In genomic region chr9:96844040-96844439, GRCh38 we compare ENCODE assay signal across 24 cellular contexts. TPM values are rescaled to one million over a fixed set of nuclear protein-coding genes. Genes with fewer than 3 reads are reported as not detected.
DNase-seq lines count a peak whose midpoint lies in the region; FAIRE-seq and TF ChIP-seq lines count a peak whose summit lies in the region.
"Had no signal": no experiment of that assay in that cellular context is flagged by ENCODE, and none has a peak within 500 bp of the region (broad histone marks: within the 10 kb centered on the region; RNA-seq: fewer than 3 reads in every experiment).

No MANE protein-coding gene starts in this region.

- no peak for TF ChIP-seq CTCF in astrocyte (IDR thresholded peaks at IDR 0.05; ENCODE audit: insufficient read depth, low read depth, low read length)
- no peak for TF ChIP-seq CTCF in fibroblast of the aortic adventitia (IDR thresholded peaks at IDR 0.05; ENCODE audit: insufficient read depth, low read length)
- TF ChIP-seq CTCF in mesothelial cell of epicardium (IDR thresholded peaks at IDR 0.05; ENCODE audit: unreplicated experiment): no peak

- peaks cover 4% of the 10 kb centered on the region for H4K20me1 ChIP-seq in astrocyte (ENCODE audit: insufficient read depth, low read length)
- H4K20me1 ChIP-seq: BLaER1 treated with 17β-estradiol and CSF1 and Interleukin-3, amounts not matched to agents 10 nM and 100 nM had no signal

- H3K4me1 ChIP-seq in astrocyte (ENCODE audit: insufficient read depth, low read length): no peaks in the 10 kb centered on the region
- H3K4me1 ChIP-seq: A549; BLaER1 treated with 17β-estradiol and CSF1 and Interleukin-3, amounts not matched to agents 10 nM and 100 nM; Caco-2 had no signal

- no peak overlapping the region for H3K4me2 ChIP-seq in astrocyte (ENCODE audit: low read length)
- H3K4me2 ChIP-seq: A549; BLaER1 treated with 17β-estradiol and CSF1 and Interleukin-3, amounts not matched to agents 10 nM and 100 nM had no signal

- H2AFZ ChIP-seq in astrocyte (ENCODE audit: low read depth, low read length): no peak overlapping the region

- H3K27ac Mint-ChIP-seq in astrocyte (ENCODE audit: unreplicated experiment): no peak overlapping the region
- peak overlapping the region; percentile 25 for H3K27ac Mint-ChIP-seq in mesothelial cell of epicardium
- H3K27ac Mint-ChIP-seq in T-helper 2 cell treated with Interferon-gamma antibody and Interleukin-4, amounts not matched to agents 5 μg/mL and 100 μg/mL, for 36 hours: no peak overlapping the region
- H3K27ac Mint-ChIP-seq: B cell; CD4-positive, alpha-beta T cell; CD8-positive, alpha-beta T cell had no signal

- no peaks in the 10 kb centered on the region for H3K9me3 ChIP-seq in astrocyte (ENCODE audit: insufficient read depth, low read depth, low read length)
- H3K9me3 ChIP-seq: Caco-2 had no signal

- H3K27me3 Mint-ChIP-seq in astrocyte (ENCODE audit: low read depth, unreplicated experiment) (no peaks in the 10 kb centered on the region), mesothelial cell of epicardium (ENCODE audit: low read depth) (no peaks in the 10 kb centered on the region)
- no peaks in the 10 kb centered on the region for H3K27me3 Mint-ChIP-seq in T-helper 2 cell treated with Interferon-gamma antibody and Interleukin-4, amounts not matched to agents 5 μg/mL and 100 μg/mL, for 36 hours (ENCODE audit: low read depth)
- H3K27me3 Mint-ChIP-seq: B cell; CD4-positive, alpha-beta T cell had no signal

- H3K36me3 ChIP-seq in astrocyte (ENCODE audit: insufficient read depth, low read length): no peaks in the 10 kb centered on the region

- H3K36me3 Mint-ChIP-seq in astrocyte (ENCODE audit: low read depth, unreplicated experiment): peaks cover 34% of the 10 kb centered on the region
- peaks cover 87% of the 10 kb centered on the region for H3K36me3 Mint-ChIP-seq in mesothelial cell of epicardium
- H3K36me3 Mint-ChIP-seq in T-helper 2 cell treated with Interferon-gamma antibody and Interleukin-4, amounts not matched to agents 5 μg/mL and 100 μg/mL, for 36 hours (ENCODE audit: low read depth): peaks cover 83% of the 10 kb centered on the region

- H3K9me3 Mint-ChIP-seq in astrocyte (ENCODE audit: unreplicated experiment) (peaks cover 29% of the 10 kb centered on the region), mesothelial cell of epicardium (peaks cover 68% of the 10 kb centered on the region)
- peaks cover 90% of the 10 kb centered on the region for H3K9me3 Mint-ChIP-seq in T-helper 2 cell treated with Interferon-gamma antibody and Interleukin-4, amounts not matched to agents 5 μg/mL and 100 μg/mL, for 36 hours

- H3K4me3 Mint-ChIP-seq in astrocyte (ENCODE audit: unreplicated experiment) (no peak overlapping the region), mesothelial cell of epicardium (no peak overlapping the region)
- H3K4me3 Mint-ChIP-seq in T-helper 2 cell treated with Interferon-gamma antibody and Interleukin-4, amounts not matched to agents 5 μg/mL and 100 μg/mL, for 36 hours: no peak overlapping the region
- H3K4me3 Mint-ChIP-seq: B cell; CD4-positive, alpha-beta T cell; CD8-positive, alpha-beta T cell had no signal

- H3K4me3 ChIP-seq in astrocyte (ENCODE audit: insufficient read depth, low read depth, low read length): no peak overlapping the region
- no peak overlapping the region for H3K4me3 ChIP-seq in fibroblast of the aortic adventitia (ENCODE audit: low read depth, low read length)
- H3K4me3 ChIP-seq: A549; BLaER1 treated with 17β-estradiol and CSF1 and Interleukin-3, amounts not matched to agents 10 nM and 100 nM had no signal

- H3K79me2 ChIP-seq in astrocyte (ENCODE audit: insufficient read depth, low read length): peaks cover 25% of the 10 kb centered on the region

- DNase-seq in astrocyte (ENCODE audit: low read depth) (no peak), fibroblast of gingiva (ENCODE audit: low read depth) (peak; percentile 39), fibroblast of the aortic adventitia (ENCODE audit: low read depth) (peak; percentile 23), mesothelial cell of epicardium (ENCODE audit: low spot score in 2 of 2, unreplicated experiment in 2 of 2) (no peak), NCI-H1105 (lab: John Stamatoyannopoulos, UW) (no peak), NCI-H1694 treated with DMSO at 0.1 percent for 48 hours (lab: John Stamatoyannopoulos, UW) (no peak)
- no peak for DNase-seq in activated CD4-positive, alpha-beta T cell treated with anti-CD3 and anti-CD28 coated beads for 4 hours
- no peak for DNase-seq in T-helper 2 cell treated with Interferon-gamma antibody and Interleukin-4, amounts not matched to agents 5 μg/mL and 100 μg/mL, for 36 hours (ENCODE audit: low spot score)
- DNase-seq: AML-193; Caco-2; Calu3; CD4-positive, alpha-beta T cell; CD8-positive, alpha-beta T cell; DMS79 treated with DMSO at 0.1 percent for 48 hours; GF-D8 had no signal

- no peak overlapping the region for H3K27ac ChIP-seq in astrocyte (ENCODE audit: low read depth, low read length)
- H3K27ac ChIP-seq: 22Rv1; A549; BLaER1 treated with 17β-estradiol and CSF1 and Interleukin-3, amounts not matched to agents 10 nM and 100 nM; C4-2B had no signal

- no peak overlapping the region for H3K9ac ChIP-seq in astrocyte (ENCODE audit: low read length)
- H3K9ac ChIP-seq: BLaER1 treated with 17β-estradiol and CSF1 and Interleukin-3, amounts not matched to agents 10 nM and 100 nM had no signal

- FAIRE-seq in astrocyte (lab: Jason Lieb, UNC): peak; percentile 37
- FAIRE-seq: A549, D721Med, G401.6, GM12891, GM19239 had no signal

- H3K27me3 ChIP-seq in astrocyte (ENCODE audit: insufficient read depth, low read length): no peaks in the 10 kb centered on the region
- H3K27me3 ChIP-seq: BLaER1 treated with 17β-estradiol and CSF1 and Interleukin-3, amounts not matched to agents 10 nM and 100 nM had no signal

- H3K4me1 Mint-ChIP-seq in astrocyte (ENCODE audit: low read depth, unreplicated experiment): no peaks in the 10 kb centered on the region
- H3K4me1 Mint-ChIP-seq in mesothelial cell of epicardium: no peaks in the 10 kb centered on the region
- H3K4me1 Mint-ChIP-seq in T-helper 2 cell treated with Interferon-gamma antibody and Interleukin-4, amounts not matched to agents 5 μg/mL and 100 μg/mL, for 36 hours (ENCODE audit: low read depth): peaks cover 13% of the 10 kb centered on the region

RNA-seq across cellular contexts. Expression of gene ZNF782, which starts 10.3 kb away (rescaled TPM):
- total RNA-seq in astrocyte: 2.7 and 3.3 TPM in 2 replicates
- 2.3 and 7.1 TPM in 2 replicates for total RNA-seq in fibroblast of the aortic adventitia (ENCODE audit: low replicate concordance)
- total RNA-seq in mesothelial cell of epicardium: 9.9 to 10.8 TPM (median 10.6 TPM) in 3 replicates

Comparison
In these comparisons a context has a peak if more than half of its experiments do, and no peak if none do; other contexts are left out.
1. DNase-seq: peak in fibroblast of gingiva (single experiment) and fibroblast of the aortic adventitia (single experiment); none in astrocyte (single experiment), mesothelial cell of epicardium (0 of 2), activated CD4-positive, alpha-beta T cell treated with anti-CD3 and anti-CD28 coated beads for 4 hours (0 of 2), T-helper 2 cell treated with Interferon-gamma antibody and Interleukin-4, amounts not matched to agents 5 μg/mL and 100 μg/mL, for 36 hours (single experiment), NCI-H1105 (single experiment) and NCI-H1694 treated with DMSO at 0.1 percent for 48 hours (single experiment).